19 cellular contexts compared by ENCODE assay signal in genomic region chr3:90062018-90062417, GRCh38.
DNase-seq lines count a peak whose midpoint lies in the region; ATAC-seq and TF ChIP-seq lines count a peak whose summit lies in the region.
"Had no signal": no experiment of that assay in that cellular context is flagged by ENCODE, and none has a peak within 500 bp of the region (broad histone marks: within the 10 kb centered on the region; RNA-seq: fewer than 3 reads in every experiment).

No MANE protein-coding gene starts in this region.

- H3K27me3 ChIP-seq in RWPE2 (ENCODE audit: insufficient read depth, poor library complexity, severe bottlenecking), result no peaks in the 10 kb centered on the region
- H3K27me3 ChIP-seq: BE2C, body of pancreas, uterus had no signal

- CTCF ChIA-PET in HEK293T (lab: Yijun Ruan, JAX), result no interaction called here

- DNase-seq in HPDE6-E6E7 (ENCODE audit: extremely low spot score) (peak; percentile 60), RWPE2 (ENCODE audit: low spot score) (no peak), fibroblast of peridontal ligament (ENCODE audit: extremely low read depth) (peak; percentile 65), non-pigmented ciliary epithelial cell (ENCODE audit: low read depth) (peak; percentile 2), HEK293T (ENCODE audit: extremely low spot score) (no peak), NCI-H526 (lab: John Stamatoyannopoulos, UW) (no peak), dermis blood vessel endothelial cell (no peak)
- DNase-seq: activated CD4-positive, CD25-positive, alpha-beta regulatory T cell; BE2C; body of pancreas; DMS79; NCI-H187; NCI-H526 treated with DMSO at 0.1 percent for 48 hours; stimulated activated naive CD8-positive, alpha-beta T cell treated with anti-CD3 and anti-CD28 coated beads, Interleukin-15, amount 100 ng/mL, for 72 hours; T-helper 1 cell; uterus had no signal

- POLR2A ChIA-PET in HEK293T (lab: Yijun Ruan, JAX), result no interaction called here

- H3K4me1 ChIP-seq in RWPE2 (ENCODE audit: insufficient read depth, poor library complexity, severe bottlenecking), result peaks cover 6% of the 10 kb centered on the region
- H3K4me1 ChIP-seq: BE2C, body of pancreas, parathyroid adenoma, uterus had no signal

- H3K27ac ChIP-seq in RWPE2 (ENCODE audit: poor library complexity, severe bottlenecking), result no peak overlapping the region
- H3K27ac ChIP-seq: body of pancreas, parathyroid adenoma, uterus had no signal

- no peak for TF ChIP-seq CTCF in RWPE2 (IDR thresholded peaks at IDR 0.05; ENCODE audit: poor library complexity, severe bottlenecking)

- H3K4me3 ChIP-seq in RWPE2 (ENCODE audit: severe bottlenecking), result no peak overlapping the region
- H3K4me3 ChIP-seq: body of pancreas, uterus had no signal

- no peaks in the 10 kb centered on the region for H3K9me3 ChIP-seq in RWPE2 (ENCODE audit: severe bottlenecking)
- H3K9me3 ChIP-seq: BE2C, body of pancreas, uterus had no signal

- ATAC-seq in RWPE2 (ENCODE audit: low read depth), result peak; percentile 86
- no peak for ATAC-seq in GM18909 (IDR thresholded peaks at IDR 0.05; ENCODE audit: poor library complexity, unreplicated experiment)
- ATAC-seq: body of pancreas; HCT116; stimulated activated naive CD8-positive, alpha-beta T cell treated with anti-CD3 and anti-CD28 coated beads, Interleukin-15, amount 100 ng/mL, for 72 hours had no signal

- no peaks in the 10 kb centered on the region for H3K36me3 ChIP-seq in RWPE2 (ENCODE audit: low read depth)
- H3K36me3 ChIP-seq: BE2C, uterus had no signal

TF ChIP-seq in HEK293T, 16 proteins besides CTCF, POLR2A, EP300 and RAD21:
- TF ChIP-seq BHLHE40 (IDR thresholded peaks at IDR 0.05; ENCODE audit: borderline replicate concordance) (no peak), FOXK2 (IDR thresholded peaks at IDR 0.05) (no peak), ZNF384 (IDR thresholded peaks at IDR 0.05) (no peak)
- TF ChIP-seq, protein P1, sequence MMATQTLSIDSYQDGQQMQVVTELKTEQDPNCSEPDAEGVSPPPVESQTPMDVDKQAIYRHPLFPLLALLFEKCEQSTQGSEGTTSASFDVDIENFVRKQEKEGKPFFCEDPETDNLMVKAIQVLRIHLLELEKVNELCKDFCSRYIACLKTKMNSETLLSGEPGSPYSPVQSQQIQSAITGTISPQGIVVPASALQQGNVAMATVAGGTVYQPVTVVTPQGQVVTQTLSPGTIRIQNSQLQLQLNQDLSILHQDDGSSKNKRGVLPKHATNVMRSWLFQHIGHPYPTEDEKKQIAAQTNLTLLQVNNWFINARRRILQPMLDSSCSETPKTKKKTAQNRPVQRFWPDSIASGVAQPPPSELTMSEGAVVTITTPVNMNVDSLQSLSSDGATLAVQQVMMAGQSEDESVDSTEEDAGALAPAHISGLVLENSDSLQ (IDR thresholded peaks at IDR 0.05), result no peak
TF ChIP-seq in HEK293T: peak in this region for 0.

Comparison
In these comparisons a context has a peak if more than half of its experiments do, and no peak if none do; other contexts are left out.
1. DNase-seq: peak in HPDE6-E6E7 (single experiment), fibroblast of peridontal ligament (single experiment) and non-pigmented ciliary epithelial cell (single experiment); none in RWPE2 (single experiment), HEK293T (single experiment), NCI-H526 (0 of 2) and dermis blood vessel endothelial cell (single experiment).